Comparison of ENCODE assay signal across 27 cellular contexts in the genomic region with DNA sequence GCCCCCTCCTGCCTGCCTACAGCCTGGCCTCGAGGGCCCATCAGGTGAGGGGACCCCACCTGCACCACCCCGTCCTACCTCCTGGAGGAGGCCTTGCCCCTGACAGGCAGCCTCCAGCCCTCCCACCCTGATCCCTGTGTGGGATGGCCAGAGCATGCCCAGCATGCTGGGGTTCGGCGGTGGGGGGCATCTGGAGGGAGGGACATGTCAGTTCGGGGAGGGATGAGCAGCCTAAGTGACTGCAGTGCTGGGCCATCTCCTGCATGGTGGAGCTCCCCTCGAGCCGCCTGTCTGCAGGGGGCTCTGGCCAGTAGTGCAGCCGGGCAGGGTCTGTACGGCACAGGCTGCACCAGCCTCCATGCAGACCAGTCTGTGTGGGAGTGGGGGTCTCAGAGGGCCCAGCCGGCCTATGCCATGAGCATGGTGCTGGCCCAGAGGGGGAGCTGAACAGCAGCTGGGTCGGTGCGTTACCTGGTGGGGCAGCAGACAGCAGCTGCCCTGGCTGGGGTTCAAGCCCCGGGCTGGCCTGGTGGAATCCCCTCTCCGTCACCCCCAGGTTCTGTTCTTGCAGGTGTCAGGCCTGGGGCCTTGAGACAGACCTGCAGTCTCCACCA.
"Had no signal": no experiment of that assay in that cellular context is flagged by ENCODE, and none has a peak within 500 bp of the region (broad histone marks: within the 10 kb centered on the region; RNA-seq: fewer than 3 reads in every experiment).

No MANE protein-coding gene starts in this region.

- H3K9me3 Mint-ChIP-seq: activated CD4-positive, alpha-beta memory T cell treated with anti-CD3 and anti-CD28 coated beads, Interleukin-2, amount 10 ng/mL, durations not matched to agents 7 days and 5 days; activated CD4-positive, alpha-beta T cell treated with anti-CD3 and anti-CD28 coated beads, Interleukin-2, amount 10 ng/mL, durations not matched to agents 7 days and 5 days; activated naive CD4-positive, alpha-beta T cell treated with anti-CD3 and anti-CD28 coated beads for 36 hours; activated T-helper 17 cell treated with anti-CD3 and anti-CD28 coated beads, Interleukin-2, amount 50 U/mL, for 72 hours; central memory CD8-positive, alpha-beta T cell; T-cell had no signal

- ATAC-seq: activated T-helper 17 cell treated with anti-CD3 and anti-CD28 coated beads, Interleukin-2, amount 50 U/mL, for 72 hours; T-cell had no signal

- H3K36me3 Mint-ChIP-seq: T-cell had no signal

- H3K27ac Mint-ChIP-seq: activated CD4-positive, alpha-beta memory T cell treated with anti-CD3 and anti-CD28 coated beads, Interleukin-2, amount 10 ng/mL, durations not matched to agents 7 days and 5 days; activated CD4-positive, alpha-beta T cell treated with anti-CD3 and anti-CD28 coated beads, Interleukin-2, amount 10 ng/mL, durations not matched to agents 7 days and 5 days; activated naive CD4-positive, alpha-beta T cell treated with anti-CD3 and anti-CD28 coated beads for 36 hours; activated naive CD8-positive, alpha-beta T cell; activated T-helper 17 cell treated with anti-CD3 and anti-CD28 coated beads, Interleukin-2, amount 50 U/mL, for 72 hours; T-cell had no signal

- H3K36me3 ChIP-seq: Peyer's patch had no signal

- H3K27me3 ChIP-seq: Peyer's patch had no signal

- H3K4me3 Mint-ChIP-seq: activated CD4-positive, alpha-beta memory T cell treated with anti-CD3 and anti-CD28 coated beads, Interleukin-2, amount 10 ng/mL, durations not matched to agents 7 days and 5 days; activated CD4-positive, alpha-beta T cell treated with anti-CD3 and anti-CD28 coated beads, Interleukin-2, amount 10 ng/mL, durations not matched to agents 7 days and 5 days; activated naive CD4-positive, alpha-beta T cell treated with anti-CD3 and anti-CD28 coated beads for 36 hours; activated naive CD8-positive, alpha-beta T cell; activated T-helper 17 cell treated with anti-CD3 and anti-CD28 coated beads, Interleukin-2, amount 50 U/mL, for 72 hours; central memory CD8-positive, alpha-beta T cell; T-cell had no signal

- DNase-seq: activated CD4-positive, alpha-beta memory T cell treated with anti-CD3 and anti-CD28 coated beads, Interleukin-2, amount 10 ng/mL, durations not matched to agents 7 days and 5 days; activated CD4-positive, alpha-beta T cell treated with anti-CD3 and anti-CD28 coated beads, Interleukin-2, amount 10 ng/mL, durations not matched to agents 7 days and 5 days; activated CD4-positive, CD25-positive, alpha-beta regulatory T cell; activated gamma-delta T cell; activated naive CD4-positive, alpha-beta T cell treated with anti-CD3 and anti-CD28 coated beads for 36 hours; activated T-cell treated with anti-CD3 and anti-CD28 coated beads for 4 hours; activated T-cell treated with anti-CD3 and anti-CD28 coated beads, Interleukin-2, amount 50 U/mL, for 48 hours; amygdala; Karpas-422; MM.1S; NCI-H1105; NCI-H1436; NCI-H187; NCI-H2081; NCI-H446 treated with DMSO at 0.1 percent for 48 hours; NCI-H524 treated with DMSO at 0.1 percent for 48 hours; NCI-H774; NK-92 treated with Interleukin-12 subunit alpha and Interleukin-12 subunit beta, amount 100 ng/mL, for 24 hours; T-cell; T-helper 2 cell; T1000 had no signal

- H3K27ac ChIP-seq: Peyer's patch, SK-N-MC had no signal

- H3K4me3 ChIP-seq: Peyer's patch, SK-N-MC had no signal

- H3K27me3 Mint-ChIP-seq: activated CD4-positive, alpha-beta memory T cell treated with anti-CD3 and anti-CD28 coated beads, Interleukin-2, amount 10 ng/mL, durations not matched to agents 7 days and 5 days; activated CD4-positive, alpha-beta T cell treated with anti-CD3 and anti-CD28 coated beads, Interleukin-2, amount 10 ng/mL, durations not matched to agents 7 days and 5 days; activated naive CD8-positive, alpha-beta T cell; activated T-helper 17 cell treated with anti-CD3 and anti-CD28 coated beads, Interleukin-2, amount 50 U/mL, for 72 hours; brain; central memory CD8-positive, alpha-beta T cell; T-cell had no signal
